ENCODE assay signal across 8 cellular contexts in genomic region chr9:33159760-33160127, GRCh38. TPM values are rescaled to one million over a fixed set of nuclear protein-coding genes. Genes with fewer than 3 reads are reported as not detected.
A peak's percentile ranks its signal among the peaks of the same experiment; 100 is the strongest.
DNase-seq lines count a peak whose midpoint lies in the region; ATAC-seq and TF ChIP-seq lines count a peak whose summit lies in the region.

No MANE protein-coding gene starts in this region.

- intact Hi-C loops in ascending aorta (cut with DNase I): no loop called here

- H3K4me3 ChIP-seq in GM12865 (ENCODE audit: low read depth, low read length): peak overlapping the region; percentile 42
- H3K4me3 ChIP-seq in SK-N-MC: peak overlapping the region; percentile 56
- peak overlapping the region in 1 of 2 donors; percentile 30 for H3K4me3 ChIP-seq in ascending aorta

- peak overlapping the region; percentile 8 for H3K9ac ChIP-seq in SK-N-MC (ENCODE audit: insufficient read length)

- TF ChIP-seq CTCF in GM12865 (IDR thresholded peaks at IDR 0.05; ENCODE audit: insufficient read depth, low read depth, low read length, missing control alignments) (no peak), ascending aorta (IDR thresholded peaks at IDR 0.05) (no peak)

- no peaks in the 10 kb centered on the region for H3K27me3 ChIP-seq in ascending aorta

- no peaks in the 10 kb centered on the region for H3K9me3 ChIP-seq in SK-N-MC (ENCODE audit: low read depth, low read length)
- no peaks in the 10 kb centered on the region for H3K9me3 ChIP-seq in ascending aorta

- H3K36me3 ChIP-seq in SK-N-MC (ENCODE audit: insufficient read depth, low read length) (no peaks in the 10 kb centered on the region), ascending aorta (no peaks in the 10 kb centered on the region)

- DNase-seq in GM12865 (ENCODE audit: low read depth) (peak; percentile 87), SK-N-MC (ENCODE audit: low read depth, low spot score) (no peak), ascending aorta (ENCODE audit: low spot score in 2 of 2) (peak; percentile 64 to 79), kidney tubule cell (ENCODE audit: low spot score) (peak; percentile 78), NCI-H1436 treated with DMSO at 0.1 percent for 48 hours (lab: John Stamatoyannopoulos, UW) (no peak), DMS114 treated with DMSO at 0.1 percent for 48 hours (lab: John Stamatoyannopoulos, UW; ENCODE audit: unreplicated experiment) (no peak)
- peak; percentile 42 to 50 for DNase-seq in stimulated activated CD4-positive, alpha-beta T cell treated with anti-CD3 and anti-CD28 coated beads, Interleukin-2, amount 100 ng/mL, for 48 hours

- peak; percentile 30 for ATAC-seq in HG02943 (IDR thresholded peaks at IDR 0.05; ENCODE audit: low read depth, unreplicated experiment)

- H3K4me1 ChIP-seq in ascending aorta: peaks cover 33 to 81% of the 10 kb centered on the region in 2 donors

- peak overlapping the region; percentile 92 for H3K27ac ChIP-seq in SK-N-MC
- H3K27ac ChIP-seq in ascending aorta: peak overlapping the region; percentile 98 to 99

RNA-seq across cellular contexts. Expression of gene B4GALT1, which starts 7.4 kb away (rescaled TPM):
- 100 TPM for total RNA-seq in ascending aorta

Comparison
In these comparisons a context has a peak if more than half of its experiments do, and no peak if none do; other contexts are left out.
1. DNase-seq: peak in GM12865 (single experiment), ascending aorta (2 of 2), kidney tubule cell (single experiment) and stimulated activated CD4-positive, alpha-beta T cell treated with anti-CD3 and anti-CD28 coated beads, Interleukin-2, amount 100 ng/mL, for 48 hours (2 of 2); none in SK-N-MC (single experiment), NCI-H1436 treated with DMSO at 0.1 percent for 48 hours (single experiment) and DMS114 treated with DMSO at 0.1 percent for 48 hours (single experiment).